21 cellular contexts compared by ENCODE assay signal in the genomic region with DNA sequence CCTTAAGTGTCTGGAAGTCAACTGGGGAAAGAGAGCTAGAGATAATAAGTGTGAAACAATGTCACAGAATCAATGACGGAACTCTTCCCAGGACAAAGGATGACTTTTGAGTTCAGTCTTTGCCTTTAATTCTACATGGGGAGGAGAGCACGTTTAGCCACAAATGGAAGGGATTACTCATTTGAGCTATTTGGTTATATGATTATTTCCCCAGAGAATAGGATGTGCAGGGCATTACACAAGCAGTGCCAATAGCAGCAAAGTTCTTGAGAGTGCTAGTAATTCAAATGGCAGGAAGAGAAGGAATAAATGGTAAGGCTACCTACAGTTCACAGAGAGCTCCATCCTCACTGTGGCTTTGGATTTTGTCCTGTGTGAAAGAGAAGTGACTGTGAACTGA. TPM values are rescaled to one million over a fixed set of nuclear protein-coding genes. Genes with fewer than 3 reads are reported as not detected.
A peak's percentile ranks its signal among the peaks of the same experiment; 100 is the strongest.
DNase-seq lines count a peak whose midpoint lies in the region; ATAC-seq, FAIRE-seq and TF ChIP-seq lines count a peak whose summit lies in the region.
"Had no signal": no experiment of that assay in that cellular context is flagged by ENCODE, and none has a peak within 500 bp of the region (broad histone marks: within the 10 kb centered on the region; RNA-seq: fewer than 3 reads in every experiment).

No MANE protein-coding gene starts in this region.

- peaks cover 62% of the 10 kb centered on the region for H3K4me1 Mint-ChIP-seq in chondrocyte (ENCODE audit: low read depth)
- H3K4me1 Mint-ChIP-seq: immature natural killer cell, neural crest cell had no signal

- peak overlapping the region; percentile 74 for H3K27ac ChIP-seq in ACC112 (ENCODE audit: low read depth, low read length)
- H3K27ac ChIP-seq in keratinocyte (ENCODE audit: control insufficient read depth, insufficient read depth, low read length) = peak overlapping the region; percentile 69
- H3K27ac ChIP-seq: HL-60, KMS-11 had no signal

- H3K27me3 Mint-ChIP-seq in chondrocyte (ENCODE audit: low read depth) = no peaks in the 10 kb centered on the region

- no peak for ATAC-seq in HG03378 (IDR thresholded peaks at IDR 0.05; ENCODE audit: unreplicated experiment)
- no peak for ATAC-seq in GM21381 (IDR thresholded peaks at IDR 0.05; ENCODE audit: unreplicated experiment)

- peaks cover 6% of the 10 kb centered on the region for H3K9me1 ChIP-seq in keratinocyte (ENCODE audit: control insufficient read depth, extremely low read depth, insufficient read depth, low read length)

- H3K4me3 ChIP-seq in ACC112 (ENCODE audit: low read depth, low read length) = peak overlapping the region; percentile 36; the same call in 1 of the 2 replicates
- peak overlapping the region in 1 of 3 experiments; percentile 30 for H3K4me3 ChIP-seq in keratinocyte (ENCODE audit: control insufficient read depth in 2 of 3, extremely low read depth in 1 of 3, insufficient read depth in 2 of 3, low read depth in 1 of 3, low read length in 3 of 3)
- H3K4me3 ChIP-seq: right atrium auricular region, transverse colon had no signal

- FAIRE-seq in keratinocyte (lab: Jason Lieb, UNC) = peak; percentile 76

- no peak for TF ChIP-seq CTCF in chondrocyte (IDR thresholded peaks at IDR 0.05)
- TF ChIP-seq CTCF in keratinocyte (optimal IDR thresholded peaks at IDR 0.05 in 1 of 3, IDR thresholded peaks at IDR 0.05 in 1 of 3, conservative IDR thresholded peaks at IDR 0.05 in 1 of 3; ENCODE audit: extremely low read depth in 1 of 3, insufficient read depth in 2 of 3, low read length in 3 of 3) = no peak

- no peaks in the 10 kb centered on the region for H3K9me3 Mint-ChIP-seq in chondrocyte (ENCODE audit: low read depth)
- H3K9me3 Mint-ChIP-seq: brain, neural crest cell had no signal

- peaks cover 97% of the 10 kb centered on the region for H3K79me2 ChIP-seq in ACC112 (ENCODE audit: control insufficient read depth, insufficient read depth, low read length, unreplicated experiment)
- peaks cover 99% of the 10 kb centered on the region for H3K79me2 ChIP-seq in keratinocyte (ENCODE audit: control insufficient read depth, insufficient read depth, low read length)

- peaks cover 41% of the 10 kb centered on the region for H4K20me1 ChIP-seq in keratinocyte (ENCODE audit: control insufficient read depth, extremely low read depth, insufficient read depth, low read length)

- dilution Hi-C loops in keratinocyte (cut with MboI; ENCODE audit: extremely low pct_ligation_motif_present, low sequenced_read_pairs) = no loop called here

- H3K27me3 ChIP-seq in ACC112 (ENCODE audit: insufficient read depth, low read length) (no peaks in the 10 kb centered on the region), keratinocyte (ENCODE audit: control insufficient read depth, extremely low read depth, insufficient read depth, low read length) (no peaks in the 10 kb centered on the region)
- H3K27me3 ChIP-seq: right atrium auricular region, transverse colon had no signal

- H3K36me3 Mint-ChIP-seq in chondrocyte (ENCODE audit: low read depth) = peaks cover 2% of the 10 kb centered on the region
- H3K36me3 Mint-ChIP-seq: brain had no signal

- DNase-seq in HS-5 (ENCODE audit: low read depth) (peak; percentile 29), chondrocyte (ENCODE audit: low spot score) (no peak), keratinocyte (ENCODE audit: low read depth, low spot score) (no peak), AG08396 (ENCODE audit: low spot score) (no peak), SHP77 (lab: John Stamatoyannopoulos, UW) (no peak)
- DNase-seq: activated gamma-delta T cell treated with Interleukin-2 at 50 U/mL for 16 hours; Caco-2; immature natural killer cell; NCI-H1436 treated with DMSO at 0.1 percent for 48 hours; NCI-H345; stimulated activated CD4-positive, alpha-beta T cell treated with anti-CD3 and anti-CD28 coated beads, Interleukin-4, amount 100 ng/mL, for 1 hour; stimulated activated CD8-positive, alpha-beta memory T cell treated with anti-CD3 and anti-CD28 coated beads, Interleukin-4, amount 100 ng/mL, for 48 hours; transverse colon had no signal

- H2AFZ ChIP-seq in ACC112 (ENCODE audit: low read length, unreplicated experiment) (no peak overlapping the region), keratinocyte (ENCODE audit: control insufficient read depth, low read length) (no peak overlapping the region)

- peak overlapping the region; percentile 93 for H3K4me2 ChIP-seq in keratinocyte (ENCODE audit: control insufficient read depth, extremely low read depth, insufficient read depth, low read depth, low read length)
- H3K4me2 ChIP-seq: KMS-11 had no signal

- no peaks in the 10 kb centered on the region for H3K9me3 ChIP-seq in keratinocyte (ENCODE audit: control insufficient read depth, low read depth, low read length)
- H3K9me3 ChIP-seq: Caco-2, right atrium auricular region, transverse colon had no signal

- H3K4me1 ChIP-seq in ACC112 (ENCODE audit: control insufficient read depth, insufficient read depth, low read length, unreplicated experiment) (peaks cover 77% of the 10 kb centered on the region), keratinocyte (ENCODE audit: control insufficient read depth, extremely low read depth, insufficient read depth, low read length) (peaks cover 66% of the 10 kb centered on the region)

- H3K36me3 ChIP-seq in ACC112 (ENCODE audit: insufficient read depth, low read length) = peaks cover 3% of the 10 kb centered on the region; the same call in 1 of the 2 replicates
- peaks cover 15 to 57% of the 10 kb centered on the region in 2 experiments for H3K36me3 ChIP-seq in keratinocyte (ENCODE audit: control insufficient read depth in 2 of 2, extremely low read depth in 1 of 2, insufficient read depth in 2 of 2, low read length in 2 of 2)
- H3K36me3 ChIP-seq: right atrium auricular region, transverse colon had no signal

- H3K27ac Mint-ChIP-seq in chondrocyte (ENCODE audit: unreplicated experiment) = peak overlapping the region; percentile 14
- H3K27ac Mint-ChIP-seq: immature natural killer cell had no signal

- peak overlapping the region; percentile 16 for H3K9ac ChIP-seq in keratinocyte (ENCODE audit: control insufficient read depth, extremely low read depth, insufficient read depth, low read length)
- H3K9ac ChIP-seq: KMS-11 had no signal

- H3K4me3 Mint-ChIP-seq in chondrocyte (ENCODE audit: unreplicated experiment) = no peak overlapping the region
- H3K4me3 Mint-ChIP-seq: immature natural killer cell, neural crest cell had no signal

RNA-seq across cellular contexts. Expression of gene EGFR, which starts 6.0 kb away (rescaled TPM):
- 13.6 to 27.4 TPM (median 25.5 TPM) in 3 replicates for total RNA-seq in chondrocyte
- polyA plus RNA-seq in keratinocyte = 109 to 159 TPM (median 120 TPM) in 3 replicates
- polyA plus RNA-seq in keratinocyte (2011; ENCODE audit: low read depth) = 54.6 TPM
- polyA plus RNA-seq in keratinocyte (2011; cell fraction: cytosol; rRNA removed) = 58.5 and 79.5 TPM in 2 replicates
- polyA plus RNA-seq in keratinocyte (2011; cell fraction: nucleus; rRNA removed) = 351 and 352 TPM in 2 replicates
- 75.7 and 124 TPM in 2 replicates for polyA plus RNA-seq in keratinocyte (2012; ENCODE audit: low replicate concordance)
- polyA minus RNA-seq in keratinocyte = 306 to 451 TPM (median 333 TPM) in 3 replicates
- polyA minus RNA-seq in keratinocyte (2011; cell fraction: cytosol; rRNA and poly(A)+ RNA removed) = 216 TPM
- 624 and 980 TPM in 2 replicates for polyA minus RNA-seq in keratinocyte (2011; cell fraction: nucleus; rRNA and poly(A)+ RNA removed)
- polyA plus RNA-seq: immature natural killer cell had no signal
